1 cellular context compared by ENCODE assay signal in the genomic region with DNA sequence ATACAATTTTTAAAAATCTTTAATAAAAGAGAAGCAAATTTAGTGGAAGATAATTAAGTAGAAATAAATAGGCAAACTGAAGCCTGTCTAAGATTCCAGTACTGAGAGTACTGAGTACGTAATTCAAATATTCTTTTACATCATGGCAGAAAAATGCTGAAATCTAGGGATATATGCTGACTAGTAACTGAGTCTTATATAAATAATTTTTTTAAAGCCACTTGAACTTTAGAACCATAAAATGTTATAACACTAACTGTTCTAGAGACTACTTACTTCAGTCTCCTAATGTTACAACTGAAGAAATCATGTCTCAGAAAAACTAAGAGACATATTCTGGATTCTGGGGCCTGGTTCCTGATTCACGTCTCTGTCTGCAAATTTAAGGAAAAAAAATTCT.
TF ChIP-seq lines count a peak whose summit lies in the region.

No MANE protein-coding gene starts in this region.

TF ChIP-seq in IMR-90, 13 proteins besides CTCF, POLR2A, EP300 and RAD21:
- TF ChIP-seq, protein P1, sequence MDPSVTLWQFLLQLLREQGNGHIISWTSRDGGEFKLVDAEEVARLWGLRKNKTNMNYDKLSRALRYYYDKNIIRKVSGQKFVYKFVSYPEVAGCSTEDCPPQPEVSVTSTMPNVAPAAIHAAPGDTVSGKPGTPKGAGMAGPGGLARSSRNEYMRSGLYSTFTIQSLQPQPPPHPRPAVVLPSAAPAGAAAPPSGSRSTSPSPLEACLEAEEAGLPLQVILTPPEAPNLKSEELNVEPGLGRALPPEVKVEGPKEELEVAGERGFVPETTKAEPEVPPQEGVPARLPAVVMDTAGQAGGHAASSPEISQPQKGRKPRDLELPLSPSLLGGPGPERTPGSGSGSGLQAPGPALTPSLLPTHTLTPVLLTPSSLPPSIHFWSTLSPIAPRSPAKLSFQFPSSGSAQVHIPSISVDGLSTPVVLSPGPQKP (IDR thresholded peaks at IDR 0.05; ENCODE audit: borderline replicate concordance, low read depth, low read length), result no peak
- TF ChIP-seq MAFK (IDR thresholded peaks at IDR 0.05; ENCODE audit: low read depth, low read length), result peak; percentile 57
